Comparison of ENCODE assay signal across 1 cellular context in genomic region chr4:15976456-15977096, GRCh38.
TF ChIP-seq lines count a peak whose summit lies in the region.

No MANE protein-coding gene starts in this region.

TF ChIP-seq in GM23338, 12 proteins besides CTCF, POLR2A, EP300 and RAD21 (continued from another document):
- no peak for TF ChIP-seq ZNF462 (CRISPR knock-in tag; IDR thresholded peaks at IDR 0.05)
- no peak for TF ChIP-seq JUNB (IDR thresholded peaks at IDR 0.05; ENCODE audit: unreplicated experiment)
- no peak for TF ChIP-seq EZH2phosphoT487 (IDR thresholded peaks at IDR 0.05; ENCODE audit: unreplicated experiment)
- TF ChIP-seq CREB1 (CRISPR knock-in tag; IDR thresholded peaks at IDR 0.05; ENCODE audit: low read depth), result no peak
